16 cellular contexts compared by ENCODE assay signal in genomic region chr14:95263527-95264231, GRCh38.
"Had no signal": no experiment of that assay in that cellular context is flagged by ENCODE, and none has a peak within 500 bp of the region (broad histone marks: within the 10 kb centered on the region; RNA-seq: fewer than 3 reads in every experiment).

No MANE protein-coding gene starts in this region.

- ATAC-seq: gastroesophageal sphincter, left ventricle myocardium superior had no signal

- H3K4me3 Mint-ChIP-seq: activated CD4-positive, alpha-beta T cell treated with anti-CD3 and anti-CD28 coated beads, Interleukin-2, amount 10 ng/mL, durations not matched to agents 24 days and 14 days; activated naive CD4-positive, alpha-beta T cell treated with anti-CD3 and anti-CD28 coated beads for 36 hours had no signal

- H3K27ac ChIP-seq: gastroesophageal sphincter, ovary, uterus had no signal

- H3K36me3 Mint-ChIP-seq: naive B cell had no signal

- H3K9me3 ChIP-seq: ovary, thyroid gland, uterus had no signal

- H3K4me3 ChIP-seq: gastroesophageal sphincter, ovary, thyroid gland, uterus had no signal

- H3K9me3 Mint-ChIP-seq: activated naive CD4-positive, alpha-beta T cell treated with anti-CD3 and anti-CD28 coated beads for 36 hours had no signal

- H3K4me1 ChIP-seq: uterus had no signal

- H3K27me3 ChIP-seq: gastroesophageal sphincter, ovary, thyroid gland, uterus had no signal

- H3K27ac Mint-ChIP-seq: activated CD4-positive, alpha-beta T cell treated with anti-CD3 and anti-CD28 coated beads, Interleukin-2, amount 10 ng/mL, durations not matched to agents 24 days and 14 days; activated naive CD4-positive, alpha-beta T cell treated with anti-CD3 and anti-CD28 coated beads for 36 hours; activated T-helper 2 cell treated with anti-CD3 and anti-CD28 coated beads, Interferon-gamma antibody, Interleukin-2, Interleukin-4, amounts not matched to agents 10 μg/mL and 5 μg/mL and 100 μg/mL, durations not matched to agents 14 hours and 24 hours and 36 hours had no signal

- DNase-seq: activated CD4-positive, alpha-beta T cell treated with anti-CD3 and anti-CD28 coated beads, Interleukin-2, amount 10 ng/mL, durations not matched to agents 24 days and 14 days; activated CD4-positive, CD25-positive, alpha-beta regulatory T cell; activated naive CD4-positive, alpha-beta T cell treated with anti-CD3 and anti-CD28 coated beads for 36 hours; caudate nucleus; left ventricle myocardium superior; midbrain; naive B cell; ovary; stimulated activated CD4-positive, alpha-beta T cell treated with anti-CD3 and anti-CD28 coated beads, Interleukin-1b, Interleukin-23, amount 100 ng/mL, for 48 hours; SW 1271; thyroid gland; uterus had no signal

- H3K36me3 ChIP-seq: gastroesophageal sphincter, ovary, thyroid gland, uterus had no signal

- FAIRE-seq: colon, endometrium had no signal

- H3K27me3 Mint-ChIP-seq: naive B cell had no signal
